Comparison of ENCODE assay signal across 16 cellular contexts in the genomic region with DNA sequence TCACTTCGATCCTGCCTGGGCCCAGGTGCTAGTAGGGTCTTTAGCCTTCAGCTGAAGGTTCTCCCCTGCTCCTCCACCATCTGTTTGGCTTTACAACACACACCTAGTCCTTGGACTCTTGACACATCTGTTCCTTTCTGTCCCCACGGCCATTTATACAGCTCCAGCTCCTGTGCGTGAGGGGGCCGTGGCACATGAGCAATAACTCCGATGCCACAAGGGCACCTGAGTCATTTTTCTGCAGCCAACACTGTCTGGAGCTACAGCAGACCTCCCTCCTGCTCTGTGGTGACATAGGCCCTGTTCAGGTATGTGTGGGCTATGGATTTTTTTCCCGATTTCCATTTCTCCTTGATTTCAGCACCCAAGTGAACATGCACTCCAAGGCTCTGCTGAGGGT.
"Had no signal": no experiment of that assay in that cellular context is flagged by ENCODE, and none has a peak within 500 bp of the region (broad histone marks: within the 10 kb centered on the region; RNA-seq: fewer than 3 reads in every experiment).

No MANE protein-coding gene starts in this region.

- H2AFZ ChIP-seq: hepatocyte had no signal

- H3K4me2 ChIP-seq: hepatocyte had no signal

- H3K27me3 ChIP-seq: brain microvascular endothelial cell, right atrium auricular region, suprapubic skin had no signal

- DNase-seq: activated B cell treated with CpG ODN at 0.5 μM for 24 hours; activated CD4-positive, alpha-beta memory T cell treated with anti-CD3 and anti-CD28 coated beads for 36 hours; activated CD4-positive, alpha-beta T cell treated with anti-CD3 and anti-CD28 coated beads for 4 hours; brain microvascular endothelial cell; central memory CD4-positive, alpha-beta T cell; dorsolateral prefrontal cortex; foreskin fibroblast; lower lobe of right lung; midbrain; trophoblast cell had no signal

- H3K4me3 ChIP-seq: dorsolateral prefrontal cortex, hepatocyte, lower lobe of right lung, prostate gland, right atrium auricular region, skin epidermis, suprapubic skin had no signal

- H3K36me3 ChIP-seq: brain microvascular endothelial cell, lower lobe of right lung, prostate gland, right atrium auricular region, suprapubic skin had no signal

- H3K4me1 ChIP-seq: prostate gland had no signal

- H3K27ac ChIP-seq: brain microvascular endothelial cell, dorsolateral prefrontal cortex, epithelial cell of prostate, hepatocyte, lower lobe of right lung, right atrium auricular region, suprapubic skin had no signal

- ATAC-seq: lower lobe of right lung had no signal

- H3K9me3 ChIP-seq: lower lobe of right lung, prostate gland, right atrium auricular region, suprapubic skin had no signal
